1 cellular context compared by ENCODE assay signal in genomic region chr3:134249442-134249841, GRCh38.
TF ChIP-seq lines count a peak whose summit lies in the region.

No MANE protein-coding gene starts in this region.

TF ChIP-seq in H1, 55 proteins besides CTCF, POLR2A, EP300 and RAD21:
- no peak for TF ChIP-seq SUZ12 (IDR thresholded peaks at IDR 0.05; ENCODE audit: low read length)
- TF ChIP-seq, protein P1, sequence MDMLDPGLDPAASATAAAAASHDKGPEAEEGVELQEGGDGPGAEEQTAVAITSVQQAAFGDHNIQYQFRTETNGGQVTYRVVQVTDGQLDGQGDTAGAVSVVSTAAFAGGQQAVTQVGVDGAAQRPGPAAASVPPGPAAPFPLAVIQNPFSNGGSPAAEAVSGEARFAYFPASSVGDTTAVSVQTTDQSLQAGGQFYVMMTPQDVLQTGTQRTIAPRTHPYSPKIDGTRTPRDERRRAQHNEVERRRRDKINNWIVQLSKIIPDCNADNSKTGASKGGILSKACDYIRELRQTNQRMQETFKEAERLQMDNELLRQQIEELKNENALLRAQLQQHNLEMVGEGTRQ (IDR thresholded peaks at IDR 0.05; ENCODE audit: low read length): no peak
- no peak for TF ChIP-seq CTBP2 (IDR thresholded peaks at IDR 0.05; ENCODE audit: borderline replicate concordance, insufficient read depth, insufficient read length, low read length)
- no peak for TF ChIP-seq KDM4A (IDR thresholded peaks at IDR 0.05; ENCODE audit: low read depth, low read length, severe bottlenecking)
- TF ChIP-seq SP2 (IDR thresholded peaks at IDR 0.05; ENCODE audit: low read length): no peak
- no peak for TF ChIP-seq CREB1 (IDR thresholded peaks at IDR 0.05)
- TF ChIP-seq SRF (IDR thresholded peaks at IDR 0.05; ENCODE audit: low read depth, low read length): no peak
- TF ChIP-seq BCL11A (IDR thresholded peaks at IDR 0.05; ENCODE audit: low read depth in 2 of 2, low read length in 2 of 2): no peak
- TF ChIP-seq GABPA (IDR thresholded peaks at IDR 0.05; ENCODE audit: borderline replicate concordance, insufficient read depth, low read length): no peak
TF ChIP-seq in H1: peak in this region for 0.
